10 cellular contexts compared by ENCODE assay signal in the genomic region with DNA sequence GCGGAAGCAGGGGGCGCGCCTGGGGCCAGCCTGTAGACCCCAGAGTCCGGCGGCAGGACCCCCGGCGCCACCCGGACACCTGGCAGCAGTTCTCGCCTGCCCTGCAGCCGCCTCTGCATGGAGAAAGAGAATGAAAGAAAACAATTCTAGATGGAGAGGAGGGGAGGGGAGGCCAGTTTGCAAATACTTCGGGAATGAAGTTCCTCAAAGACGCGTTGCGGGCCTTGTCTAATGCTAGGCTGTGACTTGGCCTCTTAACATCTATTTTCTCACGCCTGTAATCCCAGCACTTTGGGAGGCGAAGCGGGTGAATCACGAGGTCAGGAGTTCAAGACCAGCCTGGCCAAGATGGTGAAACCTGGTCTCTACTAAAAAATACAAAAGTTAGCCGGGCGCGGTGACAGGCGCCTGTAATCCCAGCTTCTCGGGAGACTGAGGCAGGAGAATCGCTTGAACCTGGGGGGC. TPM values are rescaled to one million over a fixed set of nuclear protein-coding genes. Genes with fewer than 3 reads are reported as not detected.
A peak's percentile ranks its signal among the peaks of the same experiment; 100 is the strongest.
DNase-seq lines count a peak whose midpoint lies in the region; ATAC-seq, FAIRE-seq and TF ChIP-seq lines count a peak whose summit lies in the region.
"Had no signal": no experiment of that assay in that cellular context is flagged by ENCODE, and none has a peak within 500 bp of the region (broad histone marks: within the 10 kb centered on the region; RNA-seq: fewer than 3 reads in every experiment).

No MANE protein-coding gene starts in this region.

- H3K4me1 ChIP-seq in adipocyte (ENCODE audit: control insufficient read depth, insufficient read depth, low read length) (peaks cover 3% of the 10 kb centered on the region), keratinocyte (ENCODE audit: control insufficient read depth, extremely low read depth, insufficient read depth, low read length) (peaks cover 12% of the 10 kb centered on the region)

- no peaks in the 10 kb centered on the region for H3K9me3 Mint-ChIP-seq in T-helper 1 cell treated with Interleukin-12 subunit alpha and Interleukin-12 subunit beta and Interleukin-4 antibody, amounts not matched to agents 30 μg/mL and 1 μg/mL, for 36 hours
- no peaks in the 10 kb centered on the region for H3K9me3 Mint-ChIP-seq in stimulated activated naive CD8-positive, alpha-beta T cell treated with anti-CD3 and anti-CD28 coated beads, Interleukin-15, amount 100 ng/mL, for 72 hours

- no peaks in the 10 kb centered on the region for H3K36me3 Mint-ChIP-seq in T-helper 1 cell treated with Interleukin-12 subunit alpha and Interleukin-12 subunit beta and Interleukin-4 antibody, amounts not matched to agents 30 μg/mL and 1 μg/mL, for 36 hours (ENCODE audit: low read depth)

- H3K27ac Mint-ChIP-seq in T-helper 1 cell treated with Interleukin-12 subunit alpha and Interleukin-12 subunit beta and Interleukin-4 antibody, amounts not matched to agents 30 μg/mL and 1 μg/mL, for 36 hours, result no peak overlapping the region
- H3K27ac Mint-ChIP-seq in stimulated activated naive CD8-positive, alpha-beta T cell treated with anti-CD3 and anti-CD28 coated beads, Interleukin-15, amount 100 ng/mL, for 72 hours, result no peak overlapping the region

- H2AFZ ChIP-seq in keratinocyte (ENCODE audit: control insufficient read depth, low read length), result no peak overlapping the region

- no peaks in the 10 kb centered on the region for H3K79me2 ChIP-seq in keratinocyte (ENCODE audit: control insufficient read depth, insufficient read depth, low read length)

- FAIRE-seq in keratinocyte (lab: Jason Lieb, UNC), result no peak

- DNase-seq in T-helper 1 cell (no peak), adipocyte (ENCODE audit: low read depth) (peak; percentile 15), keratinocyte (ENCODE audit: low read depth, low spot score) (no peak), Ammon's horn (ENCODE audit: low spot score) (no peak)
- no peak for DNase-seq in stimulated activated naive CD8-positive, alpha-beta T cell treated with anti-CD3 and anti-CD28 coated beads, Interleukin-15, amount 100 ng/mL, for 72 hours
- no peak for DNase-seq in stimulated activated CD4-positive, alpha-beta T cell treated with anti-CD3 and anti-CD28 coated beads, Interleukin-2, amount 100 ng/mL, for 24 hours
- DNase-seq: kidney glomerular epithelial cell; NK-92 treated with Interleukin-12 subunit alpha and Interleukin-12 subunit beta, amount 100 ng/mL, for 24 hours had no signal

- H3K9me1 ChIP-seq in keratinocyte (ENCODE audit: control insufficient read depth, extremely low read depth, insufficient read depth, low read length), result no peaks in the 10 kb centered on the region

- H3K27ac ChIP-seq in keratinocyte (ENCODE audit: control insufficient read depth, insufficient read depth, low read length), result no peak overlapping the region

- no peak for ATAC-seq in stimulated activated naive CD8-positive, alpha-beta T cell treated with anti-CD3 and anti-CD28 coated beads, Interleukin-15, amount 100 ng/mL, for 72 hours
- ATAC-seq in HG03432 (IDR thresholded peaks at IDR 0.05; ENCODE audit: unreplicated experiment), result no peak

- dilution Hi-C loops in keratinocyte (cut with MboI; ENCODE audit: extremely low pct_ligation_motif_present, low sequenced_read_pairs), result loop anchor here (25.0 kb wide), 1 partner anchor 364 kb away; no protein-coding TSS in a partner anchor

- peaks cover 25% of the 10 kb centered on the region for H3K4me1 Mint-ChIP-seq in T-helper 1 cell treated with Interleukin-12 subunit alpha and Interleukin-12 subunit beta and Interleukin-4 antibody, amounts not matched to agents 30 μg/mL and 1 μg/mL, for 36 hours (ENCODE audit: low read depth)
- peaks cover 41% of the 10 kb centered on the region for H3K4me1 Mint-ChIP-seq in stimulated activated naive CD8-positive, alpha-beta T cell treated with anti-CD3 and anti-CD28 coated beads, Interleukin-15, amount 100 ng/mL, for 72 hours

- no peaks in the 10 kb centered on the region for H4K20me1 ChIP-seq in keratinocyte (ENCODE audit: control insufficient read depth, extremely low read depth, insufficient read depth, low read length)

- peaks cover 88% of the 10 kb centered on the region for H3K27me3 Mint-ChIP-seq in T-helper 1 cell treated with Interleukin-12 subunit alpha and Interleukin-12 subunit beta and Interleukin-4 antibody, amounts not matched to agents 30 μg/mL and 1 μg/mL, for 36 hours (ENCODE audit: low read depth)
- peaks cover 98% of the 10 kb centered on the region for H3K27me3 Mint-ChIP-seq in stimulated activated naive CD8-positive, alpha-beta T cell treated with anti-CD3 and anti-CD28 coated beads, Interleukin-15, amount 100 ng/mL, for 72 hours

- H3K27me3 ChIP-seq in adipocyte (replicated peaks; ENCODE audit: control insufficient read depth, insufficient read depth, low read length), result peaks cover 89% of the 10 kb centered on the region
- peaks cover 70% of the 10 kb centered on the region for H3K27me3 ChIP-seq in keratinocyte (ENCODE audit: control insufficient read depth, extremely low read depth, insufficient read depth, low read length)

- H3K9ac ChIP-seq in adipocyte (ENCODE audit: low read length) (no peak overlapping the region), keratinocyte (ENCODE audit: control insufficient read depth, extremely low read depth, insufficient read depth, low read length) (no peak overlapping the region)

- H3K4me3 ChIP-seq in adipocyte (ENCODE audit: low read length), result peak overlapping the region; percentile 61
- peak overlapping the region; percentile 6 to 37 (median 32) for H3K4me3 ChIP-seq in keratinocyte (ENCODE audit: control insufficient read depth in 2 of 3, extremely low read depth in 1 of 3, insufficient read depth in 2 of 3, low read depth in 1 of 3, low read length in 3 of 3)

- H3K4me3 Mint-ChIP-seq in T-helper 1 cell treated with Interleukin-12 subunit alpha and Interleukin-12 subunit beta and Interleukin-4 antibody, amounts not matched to agents 30 μg/mL and 1 μg/mL, for 36 hours, result peak overlapping the region; percentile 47
- H3K4me3 Mint-ChIP-seq in stimulated activated naive CD8-positive, alpha-beta T cell treated with anti-CD3 and anti-CD28 coated beads, Interleukin-15, amount 100 ng/mL, for 72 hours, result peak overlapping the region; percentile 78

- H3K36me3 ChIP-seq in adipocyte (ENCODE audit: control insufficient read depth, insufficient read depth, low read length, severe bottlenecking) (no peaks in the 10 kb centered on the region), keratinocyte (ENCODE audit: control insufficient read depth in 2 of 2, extremely low read depth in 1 of 2, insufficient read depth in 2 of 2, low read length in 2 of 2) (no peaks in the 10 kb centered on the region)

- peak overlapping the region; percentile 88 for H3K4me2 ChIP-seq in keratinocyte (ENCODE audit: control insufficient read depth, extremely low read depth, insufficient read depth, low read depth, low read length)

- TF ChIP-seq CTCF in keratinocyte (optimal IDR thresholded peaks at IDR 0.05 in 1 of 3, IDR thresholded peaks at IDR 0.05 in 1 of 3, conservative IDR thresholded peaks at IDR 0.05 in 1 of 3; ENCODE audit: extremely low read depth in 1 of 3, insufficient read depth in 2 of 3, low read length in 3 of 3), result no peak

- H3K9me3 ChIP-seq in adipocyte (ENCODE audit: control insufficient read depth, low read length) (no peaks in the 10 kb centered on the region), keratinocyte (ENCODE audit: control insufficient read depth, low read depth, low read length) (no peaks in the 10 kb centered on the region)

RNA-seq across cellular contexts. Expression of gene BARX2, which starts 2.1 kb away (rescaled TPM):
- polyA plus RNA-seq in keratinocyte, result 0.55 to 0.87 TPM (median 0.59 TPM) in 3 replicates
- 2.6 TPM for polyA plus RNA-seq in keratinocyte (2011; ENCODE audit: low read depth)
- 0.64 and 0.67 TPM in 2 replicates for polyA plus RNA-seq in keratinocyte (2011; cell fraction: cytosol; rRNA removed)
- polyA plus RNA-seq in keratinocyte (2011; cell fraction: nucleus; rRNA removed), result 0.46 and 0.60 TPM in 2 replicates
- polyA plus RNA-seq in keratinocyte (2012; ENCODE audit: low replicate concordance), result 0.86 and 6.3 TPM in 2 replicates
- polyA minus RNA-seq in keratinocyte, result 0.45 to 0.63 TPM (median 0.56 TPM) in 3 replicates
- polyA minus RNA-seq in keratinocyte (2011; cell fraction: cytosol; rRNA and poly(A)+ RNA removed), result not detected
- 0.84 and 0.93 TPM in 2 replicates for polyA minus RNA-seq in keratinocyte (2011; cell fraction: nucleus; rRNA and poly(A)+ RNA removed)
